Comparison of ENCODE assay signal across 25 cellular contexts in genomic region chr13:62125451-62125850, GRCh38.
"Had no signal": no experiment of that assay in that cellular context is flagged by ENCODE, and none has a peak within 500 bp of the region (broad histone marks: within the 10 kb centered on the region; RNA-seq: fewer than 3 reads in every experiment).

No MANE protein-coding gene starts in this region.

- DNase-seq: colonic mucosa; cortex of kidney; dermis blood vessel endothelial cell; dorsolateral prefrontal cortex; effector CD4-positive, alpha-beta T cell; effector CD8-positive, alpha-beta T cell; effector memory CD4-positive, alpha-beta T cell; effector memory CD8-positive, alpha-beta T cell; endodermal cell; erythroblast; esophagus squamous epithelium; foreskin fibroblast; foreskin keratinocyte; foreskin melanocyte; gastrocnemius medialis; glutamatergic neuron; head of caudate nucleus; heart left ventricle; heart right ventricle had no signal

- H3K4me3 Mint-ChIP-seq: dendritic cell treated with granulocyte-macrophage colony-stimulating factor and Interleukin-4, amounts not matched to agents 40 ng/mL and 50 ng/mL, for 4 days; effector memory CD8-positive, alpha-beta T cell; endodermal cell had no signal

- H3K27me3 Mint-ChIP-seq: dendritic cell treated with granulocyte-macrophage colony-stimulating factor and Interleukin-4, amounts not matched to agents 40 ng/mL and 50 ng/mL, for 4 days; effector memory CD8-positive, alpha-beta T cell had no signal

- H3K27ac Mint-ChIP-seq: dendritic cell treated with granulocyte-macrophage colony-stimulating factor and Interleukin-4, amounts not matched to agents 40 ng/mL and 50 ng/mL, for 4 days; effector memory CD8-positive, alpha-beta T cell; endodermal cell had no signal

- FAIRE-seq: colon, endometrium, endothelial cell of umbilical vein had no signal

- ATAC-seq: effector memory CD8-positive, alpha-beta T cell; esophagus mucosa; foreskin keratinocyte; gastrocnemius medialis; gastroesophageal sphincter; heart left ventricle; heart right ventricle had no signal

- H3K9me3 Mint-ChIP-seq: dendritic cell treated with granulocyte-macrophage colony-stimulating factor and Interleukin-4, amounts not matched to agents 40 ng/mL and 50 ng/mL, for 4 days had no signal
